Comparison of ENCODE assay signal across 21 cellular contexts in the genomic region with DNA sequence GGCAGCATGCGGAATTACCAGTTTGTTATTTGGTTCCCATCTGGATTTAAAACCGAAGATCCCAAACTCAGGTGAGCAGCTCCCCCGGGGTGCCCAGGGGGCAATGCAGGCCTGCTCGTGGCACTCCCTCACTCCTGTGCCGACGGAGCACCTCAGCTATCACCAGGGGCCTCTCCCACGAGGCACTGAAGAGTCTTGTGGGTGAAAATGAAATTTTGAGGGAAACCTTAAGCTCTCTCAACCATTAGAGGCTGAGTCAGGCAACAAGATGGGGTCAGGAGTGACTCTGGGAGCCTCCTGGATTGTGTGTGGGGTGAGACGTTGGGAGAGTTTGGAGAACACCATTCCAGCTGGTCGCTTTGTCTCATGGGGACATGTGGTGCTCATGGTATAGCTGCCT.
A peak's percentile ranks its signal among the peaks of the same experiment; 100 is the strongest.
DNase-seq lines count a peak whose midpoint lies in the region; ATAC-seq and TF ChIP-seq lines count a peak whose summit lies in the region.
"Had no signal": no experiment of that assay in that cellular context is flagged by ENCODE, and none has a peak within 500 bp of the region (broad histone marks: within the 10 kb centered on the region; RNA-seq: fewer than 3 reads in every experiment).

No MANE protein-coding gene starts in this region.

- DNase-seq in left ventricle myocardium inferior (no peak), Right ventricle myocardium superior (no peak), NCI-H1092 treated with DMSO at 0.1 percent for 48 hours (lab: John Stamatoyannopoulos, UW) (no peak), OCI-M2 (lab: John Stamatoyannopoulos, UW; ENCODE audit: unreplicated experiment) (no peak), NCI-H128 (lab: John Stamatoyannopoulos, UW; ENCODE audit: unreplicated experiment) (no peak), A673 (ENCODE audit: low spot score) (no peak)
- DNase-seq: activated CD8-positive, alpha-beta T cell treated with anti-CD3 and anti-CD28 coated beads for 36 hours; CD4-positive, CD25-positive, alpha-beta regulatory T cell; DMS79; mesendoderm; NCI-H146; NCI-H226; nephron progenitor cell; NK-92 treated with Interleukin-12 subunit alpha and Interleukin-12 subunit beta, amount 100 ng/mL, for 24 hours; spleen; T-helper 1 cell; trophoblast cell had no signal

- H3K27me3 ChIP-seq in left ventricle myocardium inferior (ENCODE audit: low read depth), result no peaks in the 10 kb centered on the region
- no peaks in the 10 kb centered on the region for H3K27me3 ChIP-seq in A673 (replicated peaks; ENCODE audit: insufficient read depth, low read depth, low read length, poor library complexity)
- H3K27me3 ChIP-seq: spleen had no signal

- H3K4me1 ChIP-seq in left ventricle myocardium inferior, result peaks cover 57% of the 10 kb centered on the region
- no peaks in the 10 kb centered on the region for H3K4me1 ChIP-seq in A673 (ENCODE audit: insufficient read depth, low read length, poor library complexity, severe bottlenecking)

- intact Hi-C loops in left ventricle myocardium inferior (cut with micrococcal nuclease), result no loop called here
- intact Hi-C loops in Right ventricle myocardium superior (cut with DNase I), result no loop called here
- intact Hi-C loops in A673 (cut with micrococcal nuclease; ENCODE audit: unreplicated experiment), result no loop called here

- peak overlapping the region; percentile 29 for H3K4me3 ChIP-seq in left ventricle myocardium inferior
- no peak overlapping the region for H3K4me3 ChIP-seq in A673 (ENCODE audit: low read depth, low read length, poor library complexity, severe bottlenecking)
- H3K4me3 ChIP-seq: spleen had no signal

- H3K36me3 ChIP-seq in left ventricle myocardium inferior, result no peaks in the 10 kb centered on the region
- no peaks in the 10 kb centered on the region for H3K36me3 ChIP-seq in A673 (ENCODE audit: insufficient read depth, low read length, poor library complexity, severe bottlenecking)

- POLR2A ChIA-PET in A673 (lab: Charles Lee; ENCODE audit: low non-redundant PET), result interaction anchor here (0.6 kb wide), 1 partner anchor 280 kb away, joined by 3 read pairs; no protein-coding TSS in a partner anchor

- ATAC-seq in Right ventricle myocardium superior (ENCODE audit: poor library complexity), result no peak
- peak; percentile 38 for ATAC-seq in HG03066 (IDR thresholded peaks at IDR 0.05; ENCODE audit: low read depth, unreplicated experiment)
- ATAC-seq: activated CD8-positive, alpha-beta T cell treated with anti-CD3 and anti-CD28 coated beads for 36 hours; stimulated activated effector memory CD8-positive, alpha-beta T cell treated with anti-CD3 and anti-CD28 coated beads, Interleukin-12 subunit alpha, Interleukin-12 subunit beta, amount 100 ng/mL, for 72 hours had no signal

- BruUV-seq in A673 (replicated peaks; lab: Mats Ljungman, UMichigan), result no TSS peak

- TF ChIP-seq CTCF in left ventricle myocardium inferior (IDR thresholded peaks at IDR 0.05; ENCODE audit: borderline replicate concordance) (no peak), A673 (conservative IDR thresholded peaks at IDR 0.05; ENCODE audit: low read depth, low read length) (no peak)

- no peaks in the 10 kb centered on the region for H3K9me3 ChIP-seq in left ventricle myocardium inferior (replicated peaks)
- no peaks in the 10 kb centered on the region for H3K9me3 ChIP-seq in A673 (ENCODE audit: low read depth, low read length, poor library complexity, severe bottlenecking)
- H3K9me3 ChIP-seq: spleen had no signal

- H3K27ac ChIP-seq in left ventricle myocardium inferior (replicated peaks), result peak overlapping the region; percentile 40
- peak overlapping the region; percentile 30 for H3K27ac ChIP-seq in cingulate gyrus (ENCODE audit: low read depth, low read length)
- no peak overlapping the region for H3K27ac ChIP-seq in A673 (ENCODE audit: low read depth, low read length, poor library complexity, severe bottlenecking)
- H3K27ac ChIP-seq: spleen, VCaP had no signal

- CTCF ChIA-PET in A673 (lab: Charles Lee), result no interaction called here
